ENCODE assay signal across 8 cellular contexts in genomic region chr10:22002531-22003110, GRCh38. TPM values are rescaled to one million over a fixed set of nuclear protein-coding genes. Genes with fewer than 3 reads are reported as not detected.
DNase-seq lines count a peak whose midpoint lies in the region; ATAC-seq and TF ChIP-seq lines count a peak whose summit lies in the region.

No MANE protein-coding gene starts in this region.

- peak; percentile 21 for ATAC-seq in GM18498 (IDR thresholded peaks at IDR 0.05; ENCODE audit: unreplicated experiment)
- ATAC-seq in HG02870 (IDR thresholded peaks at IDR 0.05; ENCODE audit: unreplicated experiment), result peak; percentile 10
- ATAC-seq in Panc1, result no peak; the same call in 1 of the 2 replicates
- no peak for ATAC-seq in lung (ENCODE audit: insufficient read depth, low FRiP score)

- no peak for TF ChIP-seq CTCF in Panc1 (IDR thresholded peaks at IDR 0.05)
- TF ChIP-seq CTCF in colonic mucosa (IDR thresholded peaks at IDR 0.05), result no peak
- TF ChIP-seq CTCF in lung (IDR thresholded peaks at IDR 0.05; ENCODE audit: control extremely low read depth, extremely low read depth), result no peak
- TF ChIP-seq CTCF in tibial nerve (IDR thresholded peaks at IDR 0.05), result no peak

- POLR2A ChIA-PET in Panc1 (lab: Charles Lee), result interaction anchor here (0.7 kb wide), 1 partner anchor 47 kb away, joined by 6 read pairs; no protein-coding TSS in a partner anchor

- BruUV-seq in Panc1 (replicated peaks; lab: Mats Ljungman, UMichigan), result no TSS peak

- H3K4me1 ChIP-seq in Panc1 (ENCODE audit: control insufficient read depth, insufficient read depth, low read length), result peaks cover 6% of the 10 kb centered on the region; the same call in 1 of the 2 replicates
- no peaks in the 10 kb centered on the region for H3K4me1 ChIP-seq in colonic mucosa
- peaks cover 0 to 5% of the 10 kb centered on the region in 2 donors for H3K4me1 ChIP-seq in lung (ENCODE audit: control insufficient read depth in 2 of 2, insufficient read depth in 2 of 2, low read length in 2 of 2)
- H3K4me1 ChIP-seq in tibial nerve, result peaks cover 0 to 23% (median 6%) of the 10 kb centered on the region in 4 donors

- H3K27me3 ChIP-seq in Panc1 (ENCODE audit: control insufficient read depth, insufficient read depth, low read length), result no peaks in the 10 kb centered on the region
- H3K27me3 ChIP-seq in colonic mucosa, result no peaks in the 10 kb centered on the region
- no peaks in the 10 kb centered on the region for H3K27me3 ChIP-seq in lung (ENCODE audit: control insufficient read depth, insufficient read depth)
- no peaks in the 10 kb centered on the region for H3K27me3 ChIP-seq in tibial nerve

- 0% methylated on average over 17 of the region's 17 CpGs for WGBS in lung, 2 donors
- 1% methylated on average over 16 to 17 of the region's 17 CpGs for WGBS in tibial nerve, 2 donors

- H3K27ac ChIP-seq in Panc1 (ENCODE audit: low read length) (peak overlapping the region; percentile 63), colonic mucosa (peak overlapping the region; percentile 97), lung (ENCODE audit: low read depth in 1 of 2, low read length in 1 of 2) (peak overlapping the region; percentile 97 to 98), tibial nerve (peak overlapping the region; percentile 65 to 98 (median 95))

- intact Hi-C loops in Panc1 (cut with micrococcal nuclease; ENCODE audit: unreplicated experiment) (loop anchor here (10.0 kb wide), 1 partner anchor 222 kb away; no protein-coding TSS in a partner anchor), colonic mucosa (cut with DNase I) (loop anchor here (5.0 to 10.0 kb wide), 4 partner anchors 325 to 1062 kb away; partner anchors contain the start of gene PIP4K2A)

- peak overlapping the region; percentile 87 to 92 for H3K9ac ChIP-seq in colonic mucosa (ENCODE audit: low read depth in 2 of 2, low read length in 2 of 2)

- CTCF ChIA-PET in Panc1 (lab: Charles Lee), result no interaction called here

- in situ Hi-C loops in ACHN (cut with HindIII; ENCODE audit: low pct_ligation_motif_present, low pct_unique_long_range_greater_than_20kb, low sequenced_read_pairs), result no loop called here
- in situ Hi-C loops in Panc1 (cut with HindIII; ENCODE audit: low pct_unique_long_range_greater_than_20kb, low sequenced_read_pairs), result no loop called here

- H3K36me3 ChIP-seq in Panc1 (ENCODE audit: control insufficient read depth, insufficient read depth, low read length) (no peaks in the 10 kb centered on the region; the same call in 1 of the 2 replicates), colonic mucosa (no peaks in the 10 kb centered on the region), lung (ENCODE audit: control insufficient read depth in 2 of 2, insufficient read depth in 2 of 2, low read length in 2 of 2) (no peaks in the 10 kb centered on the region), tibial nerve (no peaks in the 10 kb centered on the region)

- no peak for TF ChIP-seq EP300 in tibial nerve (IDR thresholded peaks at IDR 0.05)

- DNase-seq in ACHN (peak; percentile 49), Panc1 (ENCODE audit: low read depth, low spot score) (no peak), colonic mucosa (peak; percentile 25), lung (ENCODE audit: low spot score) (no peak), tibial nerve (ENCODE audit: low spot score in 2 of 2) (peak in 1 of 2 donors; percentile 10)
- no peak for DNase-seq in activated effector memory CD4-positive, alpha-beta T cell treated with anti-CD3 and anti-CD28 coated beads, Interleukin-2, amount 50 U/mL, for 16 hours

- TF ChIP-seq POLR2A in tibial nerve (IDR thresholded peaks at IDR 0.05), result no peak

- H3K4me3 ChIP-seq in Panc1 (ENCODE audit: low read depth in 2 of 2, low read length in 2 of 2) (peak overlapping the region; percentile 76 to 78), colonic mucosa (peak overlapping the region; percentile 86), lung (peak overlapping the region; percentile 80), tibial nerve (peak overlapping the region; percentile 64 to 94 (median 83))

- H3K9me3 ChIP-seq in Panc1 (ENCODE audit: control insufficient read depth, insufficient read depth, low read depth, low read length), result no peaks in the 10 kb centered on the region; the same call in 1 of the 2 replicates
- H3K9me3 ChIP-seq in colonic mucosa, result no peaks in the 10 kb centered on the region
- H3K9me3 ChIP-seq in lung (ENCODE audit: control insufficient read depth in 2 of 2, insufficient read depth in 1 of 2, low read length in 1 of 2), result no peaks in the 10 kb centered on the region
- H3K9me3 ChIP-seq in tibial nerve, result no peaks in the 10 kb centered on the region

RNA-seq across cellular contexts. Expression of gene DNAJC1, which starts 0.9 kb away (rescaled TPM):
- total RNA-seq in Panc1 (2021; ENCODE audit: unreplicated experiment) (12.9 TPM), colonic mucosa (10 to 100 TPM; 27.4 to 33.8 TPM), lung (10 to 100 TPM; 36.2 to 38.2 TPM), tibial nerve (100 to 1,000 TPM in 1 of 4 donors, 10 to 100 TPM in 3; 71.7 to 112 (median 82.9) TPM)
- polyA plus RNA-seq in Panc1 (2012; ENCODE audit: insufficient read length), result 7.6 TPM
- 10 to 100 TPM; 31.0 to 34.9 TPM for polyA plus RNA-seq in lung

Comparison
In these comparisons a context has a peak if more than half of its experiments do, and no peak if none do; other contexts are left out.
1. DNase-seq: peak in ACHN (single experiment) and colonic mucosa (single experiment); none in Panc1 (single experiment), lung (single experiment) and activated effector memory CD4-positive, alpha-beta T cell treated with anti-CD3 and anti-CD28 coated beads, Interleukin-2, amount 50 U/mL, for 16 hours (single experiment).
2. ATAC-seq: peak in GM18498 (single experiment) and HG02870 (single experiment); none in Panc1 (single experiment) and lung (single experiment).
3. Peak in every context shown above with its lines, with median percentiles within 50 percentile points of each other: H3K27ac ChIP-seq and H3K4me3 ChIP-seq.